In genomic region chr1:201184734-201185453, GRCh38 we compare ENCODE assay signal across 8 cellular contexts. TPM values are rescaled to one million over a fixed set of nuclear protein-coding genes. Genes with fewer than 3 reads are reported as not detected.
DNase-seq lines count a peak whose midpoint lies in the region; ATAC-seq, FAIRE-seq and TF ChIP-seq lines count a peak whose summit lies in the region.

No MANE protein-coding gene starts in this region.

- ATAC-seq in K562 = peak; percentile 98
- ATAC-seq in HG03469 (IDR thresholded peaks at IDR 0.05; ENCODE audit: unreplicated experiment) = no peak

- no peaks in the 10 kb centered on the region for H3K9me3 Mint-ChIP-seq in type B pancreatic cell

- peak overlapping the region; percentile 58 for H3K27ac Mint-ChIP-seq in type B pancreatic cell

- H4K20me1 ChIP-seq in K562 (replicated peaks; ENCODE audit: control insufficient read depth, insufficient read depth, low read length) = no peaks in the 10 kb centered on the region

- TF ChIP-seq CTCF in K562 (IDR thresholded peaks at IDR 0.05 in 2 of 3, conservative IDR thresholded peaks at IDR 0.05 in 1 of 3; ENCODE audit: insufficient read depth in 2 of 3, low read depth in 1 of 3, low read length in 3 of 3) (peak; percentile 78 to 91 (median 79)), type B pancreatic cell (conservative IDR thresholded peaks at IDR 0.05) (peak; percentile 60)

- peaks cover 26% of the 10 kb centered on the region for H3K4me1 Mint-ChIP-seq in type B pancreatic cell (ENCODE audit: unreplicated experiment)

- peak; percentile 61 to 82 for TF ChIP-seq RAD21 in K562 (CRISPR knock-in tag; conservative IDR thresholded peaks at IDR 0.05 in 1 of 2, IDR thresholded peaks at IDR 0.05 in 1 of 2)

- CTCF ChIA-PET in K562 (lab: Yijun Ruan, JAX; ENCODE audit: low intra/inter-chr PET ratio) = interaction anchor here (1.7 kb wide), 1 partner anchor 36 kb away, joined by 22 read pairs; no protein-coding TSS in a partner anchor

- intact Hi-C loops in K562 (cut with micrococcal nuclease) = loop anchor here (1.0 to 10.0 kb wide), 2 partner anchors 36 to 100 kb away; no protein-coding TSS in a partner anchor

- H3K27ac ChIP-seq in K562 (ENCODE audit: extremely low read depth, low read depth, low read length) = no peak overlapping the region

- no TSS peak for BruUV-seq in K562 (replicated peaks; lab: Mats Ljungman, UMichigan)

- peak overlapping the region in 1 of 2 experiments; percentile 32; a peak in 1 of 4 replicates for H3K9ac ChIP-seq in K562 (ENCODE audit: insufficient read depth in 1 of 2, low read depth in 2 of 2, low read length in 2 of 2)

- DNase-seq in NCI-H146 (lab: John Stamatoyannopoulos, UW) (peak; percentile 28), NCI-H146 treated with DMSO at 0.1 percent for 48 hours (lab: John Stamatoyannopoulos, UW; ENCODE audit: unreplicated experiment) (no peak), NCI-H1694 treated with DMSO at 0.1 percent for 48 hours (lab: John Stamatoyannopoulos, UW) (peak; percentile 44), K562 (ENCODE audit: extremely low read depth in 1 of 4, low spot score in 3 of 4) (peak; percentile 33 to 61 (median 44)), islet precursor cell (peak; percentile 83), type B pancreatic cell (ENCODE audit: extremely low spot score, unreplicated experiment) (no peak), GM19238 (ENCODE audit: insufficient read length, low spot score) (no peak)

- TF ChIP-seq EP300 in K562 (IDR thresholded peaks at IDR 0.05; ENCODE audit: low read length) = no peak

- 3% methylated on average over 9 of the region's 9 CpGs for WGBS in K562 (ENCODE audit: insufficient coverage, low coverage, missing lambda C conversion rate)

- peaks cover 0 to 3% of the 10 kb centered on the region in 2 experiments; a peak in 1 of 5 replicates for H3K4me1 ChIP-seq in K562 (replicated peaks in 1 of 2; ENCODE audit: control insufficient read depth in 2 of 2, insufficient read depth in 2 of 2, low read length in 2 of 2)

- H2AFZ ChIP-seq in K562 (ENCODE audit: low read depth, low read length) = no peak overlapping the region

- no peaks in the 10 kb centered on the region for H3K79me2 ChIP-seq in K562 (ENCODE audit: control insufficient read depth, insufficient read depth, low read length)

- peaks cover 18% of the 10 kb centered on the region for H3K27me3 Mint-ChIP-seq in type B pancreatic cell

- H3K4me2 ChIP-seq in K562 (ENCODE audit: insufficient read depth, low read length) = no peak overlapping the region; the same call in 1 of the 2 replicates

- peaks cover 3% of the 10 kb centered on the region for H3K36me3 Mint-ChIP-seq in type B pancreatic cell

- FAIRE-seq in K562 (lab: Jason Lieb, UNC) = peak; percentile 77

- H3K4me3 ChIP-seq in K562 = no peak overlapping the region

- in situ Hi-C loops in K562 (cut with MboI) = no loop called here

- POLR2A ChIA-PET in K562 (lab: Yijun Ruan, JAX) = interaction anchor here (0.6 to 1.2 kb wide), 4 partner anchors 12 to 66 kb away, joined by 3 to 4 read pairs (median 4); no protein-coding TSS in a partner anchor

- H3K36me3 ChIP-seq in K562 (ENCODE audit: control insufficient read depth, insufficient read depth, low read length) = no peaks in the 10 kb centered on the region

- H3K9me1 ChIP-seq in K562 (ENCODE audit: control insufficient read depth, insufficient read depth, low read length) = peaks cover 3% of the 10 kb centered on the region

- peak overlapping the region; percentile 2 for H3K4me3 Mint-ChIP-seq in type B pancreatic cell

- H3K27me3 ChIP-seq in K562 (ENCODE audit: control insufficient read depth in 2 of 2, insufficient read depth in 2 of 2, low read length in 2 of 2) = peaks cover 38 to 72% of the 10 kb centered on the region in 2 experiments

- no peaks in the 10 kb centered on the region for H3K9me3 ChIP-seq in K562 (replicated peaks; ENCODE audit: control insufficient read depth, insufficient read depth, low read depth, low read length)

- TF ChIP-seq POLR2A in K562 (conservative IDR thresholded peaks at IDR 0.05) = no peak

TF ChIP-seq in K562, 482 proteins besides CTCF, POLR2A, EP300 and RAD21 (continues in another document):
- TF ChIP-seq IRF1 (CRISPR knock-in tag; IDR thresholded peaks at IDR 0.05; ENCODE audit: borderline replicate concordance) = no peak
- TF ChIP-seq THRAP3 (IDR thresholded peaks at IDR 0.05; ENCODE audit: borderline replicate concordance) = no peak
- TF ChIP-seq CC2D1A (IDR thresholded peaks at IDR 0.05) = 0 out of 2 replicates have a peak, but pooled peaks have one; percentile 40
- no peak for TF ChIP-seq GABPB2 (CRISPR knock-in tag; conservative IDR thresholded peaks at IDR 0.05)
- no peak; the same call in 1 of the 2 replicates for TF ChIP-seq TEAD4 (IDR thresholded peaks at IDR 0.05; ENCODE audit: low read length)
- TF ChIP-seq TEAD4 (CRISPR knock-in tag; IDR thresholded peaks at IDR 0.05; ENCODE audit: borderline replicate concordance) = no peak

RNA-seq across cellular contexts. Expression of gene IGFN1, which starts 5.7 kb away (rescaled TPM):
- 0.05 and 0.16 TPM in 2 replicates for total RNA-seq in K562 (2011; cell fraction: chromatin; rRNA removed; ENCODE audit: low replicate concordance)
- not detected in 2 replicates for total RNA-seq in K562 (2011; cell fraction: nucleolus; rRNA removed)
- total RNA-seq in K562 (2011; cell fraction: nucleoplasm; rRNA removed) = not detected in 2 replicates
- total RNA-seq in K562 (2014; rRNA removed) = not detected in 2 replicates
- not detected in 2 replicates for total RNA-seq in K562 (2014; rRNA removed; fragmentation: Illumina TruSeq; extraction: Trizol)
- total RNA-seq in K562 (2015; rRNA removed; fragmentation: Illumina TruSeq; extraction: Trizol) = not detected in 2 replicates
- not detected in 2 replicates for total RNA-seq in K562 (2021)
- not detected in 2 replicates for polyA plus RNA-seq in K562 (2011; rRNA removed)
- not detected in 2 replicates for polyA plus RNA-seq in K562 (2011; cell fraction: cytosol; rRNA removed)
- polyA plus RNA-seq in K562 (2011; cell fraction: nucleus; rRNA removed) = 0.06 TPM in 1 of 2 replicates, not detected in the other
- 0.03 and 0.17 TPM in 2 replicates for polyA plus RNA-seq in K562 (2012)
- polyA plus RNA-seq in K562 (2014; fragmentation: Illumina TruSeq; extraction: Trizol) = not detected in 2 replicates
- polyA plus RNA-seq in K562 (2014; fragmentation: Nextera tagmentation; extraction: Ambion mirVana) = not detected
- 0.04 TPM in 1 of 2 replicates, not detected in the other for polyA plus RNA-seq in K562 (2014; rRNA removed)
- not detected in 2 replicates for polyA minus RNA-seq in K562 (2011; rRNA and poly(A)+ RNA removed)
- not detected in 2 replicates for polyA minus RNA-seq in K562 (2011; cell fraction: cytosol; rRNA and poly(A)+ RNA removed)
- 0.11 TPM in 1 of 2 replicates, not detected in the other for polyA minus RNA-seq in K562 (2011; cell fraction: nucleus; rRNA and poly(A)+ RNA removed)
- total RNA-seq in type B pancreatic cell (ENCODE audit: low replicate concordance) = 2.0 and 7.9 TPM in 2 replicates

RNA-seq across cellular contexts. Expression of gene TMEM9, which starts 30.6 kb away (rescaled TPM):
- 56.7 and 115 TPM in 2 replicates for total RNA-seq in K562 (2011; cell fraction: chromatin; rRNA removed; ENCODE audit: low replicate concordance)
- 158 and 181 TPM in 2 replicates for total RNA-seq in K562 (2011; cell fraction: nucleolus; rRNA removed)
- 137 and 141 TPM in 2 replicates for total RNA-seq in K562 (2011; cell fraction: nucleoplasm; rRNA removed)
- total RNA-seq in K562 (2014; rRNA removed) = 79.3 and 118 TPM in 2 replicates
- total RNA-seq in K562 (2014; rRNA removed; fragmentation: Illumina TruSeq; extraction: Trizol) = 25.4 and 30.4 TPM in 2 replicates
- 30.6 and 31.5 TPM in 2 replicates for total RNA-seq in K562 (2015; rRNA removed; fragmentation: Illumina TruSeq; extraction: Trizol)
- total RNA-seq in K562 (2021) = 72.4 and 80.7 TPM in 2 replicates
- 107 and 195 TPM in 2 replicates for polyA plus RNA-seq in K562 (2011; rRNA removed)
- 148 and 167 TPM in 2 replicates for polyA plus RNA-seq in K562 (2011; cell fraction: cytosol; rRNA removed)
- polyA plus RNA-seq in K562 (2011; cell fraction: nucleus; rRNA removed) = 145 and 201 TPM in 2 replicates
- 64.1 and 120 TPM in 2 replicates for polyA plus RNA-seq in K562 (2012)
- 38.7 and 52.1 TPM in 2 replicates for polyA plus RNA-seq in K562 (2014; fragmentation: Illumina TruSeq; extraction: Trizol)
- 10 to 100 TPM; 42.4 to 86.2 TPM for polyA plus RNA-seq in K562 (2014; fragmentation: Nextera tagmentation; extraction: Ambion mirVana)
- 67.6 and 90.2 TPM in 2 replicates for polyA plus RNA-seq in K562 (2014; rRNA removed)
- 56.2 and 56.5 TPM in 2 replicates for polyA minus RNA-seq in K562 (2011; rRNA and poly(A)+ RNA removed)
- polyA minus RNA-seq in K562 (2011; cell fraction: cytosol; rRNA and poly(A)+ RNA removed) = 30.3 and 38.0 TPM in 2 replicates
- polyA minus RNA-seq in K562 (2011; cell fraction: nucleus; rRNA and poly(A)+ RNA removed) = 14.8 and 29.9 TPM in 2 replicates
- total RNA-seq in type B pancreatic cell (ENCODE audit: low replicate concordance) = 97.1 and 117 TPM in 2 replicates

RNA-seq across cellular contexts. Expression of gene ASCL5, which starts 57.9 kb away (rescaled TPM):
- not detected in 2 replicates for total RNA-seq in K562 (2011; cell fraction: chromatin; rRNA removed; ENCODE audit: low replicate concordance)
- not detected in 2 replicates for total RNA-seq in K562 (2011; cell fraction: nucleolus; rRNA removed)
- total RNA-seq in K562 (2011; cell fraction: nucleoplasm; rRNA removed) = not detected in 2 replicates
- total RNA-seq in K562 (2014; rRNA removed) (0.09 TPM in 1 of 2 replicates, not detected in the other), K562 (2014; rRNA removed; fragmentation: Illumina TruSeq; extraction: Trizol) (not detected in 2 replicates), K562 (2015; rRNA removed; fragmentation: Illumina TruSeq; extraction: Trizol) (not detected in 2 replicates), K562 (2021) (not detected in 2 replicates), type B pancreatic cell (ENCODE audit: low replicate concordance) (not detected in 2 replicates)
- polyA plus RNA-seq in K562 (2011; rRNA removed) (not detected in 2 replicates), K562 (2014; fragmentation: Illumina TruSeq; extraction: Trizol) (not detected in 2 replicates), K562 (2014; fragmentation: Nextera tagmentation; extraction: Ambion mirVana) (not detected), K562 (2014; rRNA removed) (not detected in 2 replicates)
- not detected in 2 replicates for polyA plus RNA-seq in K562 (2011; cell fraction: cytosol; rRNA removed)
- polyA plus RNA-seq in K562 (2011; cell fraction: nucleus; rRNA removed) = not detected in 2 replicates
- not detected in 2 replicates for polyA plus RNA-seq in K562 (2012)
- polyA minus RNA-seq in K562 (2011; rRNA and poly(A)+ RNA removed) = not detected in 2 replicates
- not detected in 2 replicates for polyA minus RNA-seq in K562 (2011; cell fraction: cytosol; rRNA and poly(A)+ RNA removed)
- not detected in 2 replicates for polyA minus RNA-seq in K562 (2011; cell fraction: nucleus; rRNA and poly(A)+ RNA removed)

Comparison
In these comparisons a context has a peak if more than half of its experiments do, and no peak if none do; other contexts are left out.
1. DNase-seq: peak in NCI-H146 (single experiment), NCI-H1694 treated with DMSO at 0.1 percent for 48 hours (single experiment), K562 (4 of 4) and islet precursor cell (single experiment); none in NCI-H146 treated with DMSO at 0.1 percent for 48 hours (single experiment), type B pancreatic cell (single experiment) and GM19238 (single experiment).